ENCODE assay signal across 1 cellular context in the genomic region with DNA sequence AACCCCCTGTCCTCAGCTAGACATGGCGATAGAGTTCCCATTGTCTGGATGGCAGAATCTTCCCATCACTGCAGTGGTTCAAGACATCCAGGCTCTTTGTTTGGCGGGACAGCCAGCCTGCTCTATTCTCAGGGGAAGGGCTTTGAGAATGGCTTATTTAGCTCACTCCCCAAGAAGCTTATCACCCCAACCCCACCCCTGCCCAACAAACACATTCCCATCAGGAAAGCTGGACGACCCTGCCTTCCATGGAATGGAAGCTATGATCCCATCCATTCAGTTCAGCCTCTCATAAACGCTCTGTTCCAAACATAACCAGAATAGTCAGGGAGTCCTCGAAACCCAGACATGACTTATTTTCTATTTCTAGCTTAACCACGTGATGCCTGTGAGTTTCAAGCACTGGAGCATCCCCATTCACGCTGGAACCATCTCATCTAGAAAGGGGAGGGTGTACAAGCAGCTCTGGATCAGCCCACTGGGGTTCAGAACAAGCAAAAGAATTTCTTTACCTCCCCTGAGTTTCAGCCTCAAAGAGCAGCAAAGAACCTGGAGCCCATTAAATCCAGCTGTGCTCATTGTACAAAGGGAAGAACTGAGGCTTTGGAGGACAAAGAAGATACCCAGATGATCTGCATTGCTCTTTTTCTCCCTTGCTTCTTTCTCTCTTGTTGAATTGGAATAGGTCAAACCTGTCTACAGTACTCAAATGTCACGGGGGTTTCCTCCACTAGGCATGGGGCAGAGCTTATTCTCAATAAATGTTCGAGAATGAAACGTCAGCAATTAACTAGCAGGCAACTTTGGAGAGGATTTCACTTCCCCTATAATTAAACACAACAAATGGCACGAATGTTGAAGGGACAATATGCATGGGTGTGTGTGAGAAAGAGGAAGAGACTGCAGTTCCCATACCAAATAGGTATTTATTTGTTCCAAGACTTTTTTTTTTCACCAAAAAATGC.
TF ChIP-seq lines count a peak whose summit lies in the region.

No MANE protein-coding gene starts in this region.

TF ChIP-seq in H1, 55 proteins besides CTCF, POLR2A, EP300 and RAD21 (continued from another document):
- TF ChIP-seq, protein P1, sequence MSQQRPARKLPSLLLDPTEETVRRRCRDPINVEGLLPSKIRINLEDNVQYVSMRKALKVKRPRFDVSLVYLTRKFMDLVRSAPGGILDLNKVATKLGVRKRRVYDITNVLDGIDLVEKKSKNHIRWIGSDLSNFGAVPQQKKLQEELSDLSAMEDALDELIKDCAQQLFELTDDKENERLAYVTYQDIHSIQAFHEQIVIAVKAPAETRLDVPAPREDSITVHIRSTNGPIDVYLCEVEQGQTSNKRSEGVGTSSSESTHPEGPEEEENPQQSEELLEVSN (IDR thresholded peaks at IDR 0.05): no peak
- TF ChIP-seq POU5F1 (IDR thresholded peaks at IDR 0.05; ENCODE audit: low read depth, low read length): no peak
- TF ChIP-seq HDAC2 (IDR thresholded peaks at IDR 0.05; ENCODE audit: borderline replicate concordance in 1 of 2, low read depth in 2 of 2, low read length in 2 of 2): no peak
- no peak for TF ChIP-seq EGR1 (IDR thresholded peaks at IDR 0.05; ENCODE audit: borderline replicate concordance, low read depth, low read length)
- TF ChIP-seq CHD7 (IDR thresholded peaks at IDR 0.05; ENCODE audit: insufficient replicate concordance, low read length): no peak
- no peak for TF ChIP-seq GABPA (IDR thresholded peaks at IDR 0.05; ENCODE audit: borderline replicate concordance, insufficient read depth, low read length)
- TF ChIP-seq SP2 (IDR thresholded peaks at IDR 0.05; ENCODE audit: low read length): no peak
- TF ChIP-seq SIN3A (conservative IDR thresholded peaks at IDR 0.05 in 1 of 2, IDR thresholded peaks at IDR 0.05 in 1 of 2; ENCODE audit: low read depth in 1 of 2, low read length in 2 of 2): no peak
- TF ChIP-seq TAF1 (IDR thresholded peaks at IDR 0.05; ENCODE audit: low read depth, low read length): no peak
- TF ChIP-seq JUN (IDR thresholded peaks at IDR 0.05; ENCODE audit: low read depth, low read length): no peak
- no peak for TF ChIP-seq RFX5 (IDR thresholded peaks at IDR 0.05; ENCODE audit: borderline replicate concordance, low read depth, low read length)
